In genomic region chr7:129502708-129503685, GRCh38 we compare ENCODE assay signal across 8 cellular contexts. TPM values are rescaled to one million over a fixed set of nuclear protein-coding genes. Genes with fewer than 3 reads are reported as not detected.
A peak's percentile ranks its signal among the peaks of the same experiment; 100 is the strongest.
DNase-seq lines count a peak whose midpoint lies in the region; ATAC-seq and TF ChIP-seq lines count a peak whose summit lies in the region.

No MANE protein-coding gene starts in this region.

- ATAC-seq in GM21423 (IDR thresholded peaks at IDR 0.05; ENCODE audit: unreplicated experiment): peak; percentile 10
- peak; percentile 11 for ATAC-seq in body of pancreas
- no peak for ATAC-seq in HG03045 (IDR thresholded peaks at IDR 0.05; ENCODE audit: unreplicated experiment)

- H3K9me3 ChIP-seq in body of pancreas: no peaks in the 10 kb centered on the region
- no peaks in the 10 kb centered on the region for H3K9me3 ChIP-seq in testis

- TF ChIP-seq POLR2A in body of pancreas (IDR thresholded peaks at IDR 0.05) (no peak), testis (IDR thresholded peaks at IDR 0.05) (no peak)

- H3K4me1 ChIP-seq in body of pancreas: peaks cover 12% of the 10 kb centered on the region
- H3K4me1 ChIP-seq in testis: no peaks in the 10 kb centered on the region

- no peaks in the 10 kb centered on the region for H3K27me3 ChIP-seq in body of pancreas
- H3K27me3 ChIP-seq in testis: no peaks in the 10 kb centered on the region

- 18 to 46% methylated on average over 21 to 52 of the region's 58 CpGs for whole genome bisulfite sequencing in body of pancreas, 2 donors
- WGBS in testis, 2 donors: 12 to 13% methylated on average over 19 to 34 of the region's 58 CpGs

- intact Hi-C loops in body of pancreas (cut with DNase I): no loop called here
- intact Hi-C loops in testis (cut with DNase I; ENCODE audit: low total_unique reads): no loop called here

- DNase-seq in NCI-H748 treated with DMSO at 0.1 percent for 48 hours (lab: John Stamatoyannopoulos, UW) (peak; percentile 21), body of pancreas (peak in 2 of 4 donors; percentile 4 to 13), left kidney (ENCODE audit: low read depth, low spot score) (peak; percentile 47), testis (peak; percentile 28), medulla oblongata (ENCODE audit: extremely low spot score) (no peak)

- no peak; the same call in 1 of the 2 replicates for TF ChIP-seq CTCF in C4-2B (conservative IDR thresholded peaks at IDR 0.05)
- TF ChIP-seq CTCF in body of pancreas (IDR thresholded peaks at IDR 0.05): peak in 2 of 7 experiments; percentile 12 to 18
- no peak for TF ChIP-seq CTCF in testis (IDR thresholded peaks at IDR 0.05)

- H3K4me3 ChIP-seq in body of pancreas (peak overlapping the region in 1 of 2 donors; percentile 39), testis (peak overlapping the region; percentile 58 to 69)

- H3K27ac ChIP-seq in C4-2B (peak overlapping the region; percentile 72), body of pancreas (no peak overlapping the region), testis (no peak overlapping the region)

- H3K36me3 ChIP-seq in body of pancreas (replicated peaks in 1 of 2; ENCODE audit: insufficient read depth in 1 of 2, low read depth in 2 of 2) (no peaks in the 10 kb centered on the region), testis (ENCODE audit: low read depth, missing control alignments) (no peaks in the 10 kb centered on the region)

RNA-seq across cellular contexts. Expression of gene SMKR1, which starts 0.7 kb away (rescaled TPM):
- 1 to 10 TPM in 1 of 2 donors, not detected in 1; 3.4 TPM for total RNA-seq in body of pancreas
- 100 to 1,000 TPM in 1 of 2 donors, 10 to 100 TPM in 1; 57.0 to 210 TPM for total RNA-seq in testis
- 231 TPM for polyA plus RNA-seq in testis (ENCODE audit: insufficient read depth, low read depth, low replicate concordance)

Comparison
In these comparisons a context has a peak if more than half of its experiments do, and no peak if none do; other contexts are left out.
1. RNA of gene SMKR1, which starts 0.7 kb away (total RNA-seq): 57.0 to 210 TPM in testis; 3.4 TPM in body of pancreas; every median in the first group is over 10 times any median in the second.